18 cellular contexts compared by ENCODE assay signal in the genomic region with DNA sequence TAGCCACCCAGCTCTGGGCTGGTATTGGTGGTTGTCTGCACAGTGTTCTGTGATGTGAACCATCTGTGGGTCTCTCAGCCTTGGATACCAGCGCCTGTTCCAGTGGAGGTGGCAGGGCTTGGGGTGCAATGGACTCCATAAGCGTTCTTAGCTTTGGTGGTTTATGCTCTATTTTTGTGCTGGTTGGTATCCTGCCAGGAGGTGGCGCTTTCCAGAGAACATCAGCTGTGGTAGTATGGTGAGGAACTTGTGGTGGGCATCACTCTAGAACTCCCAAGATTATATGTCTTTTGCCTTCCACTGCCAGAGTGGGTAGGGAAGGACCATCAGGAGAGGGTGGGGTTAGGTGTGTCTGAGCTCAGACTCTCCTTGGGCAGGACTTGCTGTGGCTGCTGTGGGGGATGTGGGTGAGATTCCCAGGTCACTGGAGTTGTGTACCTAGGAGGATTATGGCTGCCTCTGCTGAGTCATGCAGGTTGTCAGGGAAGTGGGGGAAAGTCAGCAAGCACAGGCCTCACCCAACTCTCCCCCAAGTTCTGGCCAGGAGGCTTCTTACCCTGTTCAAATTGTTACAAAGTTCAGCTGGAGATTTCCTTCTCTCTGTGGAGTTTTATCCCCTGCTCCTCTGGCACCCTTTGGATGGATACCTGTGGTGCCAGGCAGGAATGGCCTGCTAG. TPM values are rescaled to one million over a fixed set of nuclear protein-coding genes. Genes with fewer than 3 reads are reported as not detected.
DNase-seq lines count a peak whose midpoint lies in the region; ATAC-seq and TF ChIP-seq lines count a peak whose summit lies in the region.
"Had no signal": no experiment of that assay in that cellular context is flagged by ENCODE, and none has a peak within 500 bp of the region (broad histone marks: within the 10 kb centered on the region; RNA-seq: fewer than 3 reads in every experiment).

No MANE protein-coding gene starts in this region.

- H3K9me3 ChIP-seq in Panc1 (ENCODE audit: control insufficient read depth, insufficient read depth, low read depth, low read length) (no peaks in the 10 kb centered on the region), iPS DF 6.9 (ENCODE audit: control insufficient read depth, insufficient read depth, low read length) (no peaks in the 10 kb centered on the region)
- H3K9me3 ChIP-seq: neutrophil, suprapubic skin had no signal

- CTCF ChIA-PET in Panc1 (lab: Charles Lee), result no interaction called here

- no TSS peak for BruUV-seq in Panc1 (replicated peaks; lab: Mats Ljungman, UMichigan)

- POLR2A ChIA-PET in Panc1 (lab: Charles Lee), result no interaction called here

- H3K36me3 ChIP-seq in Panc1 (ENCODE audit: control insufficient read depth, insufficient read depth, low read length), result no peaks in the 10 kb centered on the region
- H3K36me3 ChIP-seq in iPS DF 6.9 (ENCODE audit: control insufficient read depth, insufficient read depth, low read length), result no peaks in the 10 kb centered on the region
- H3K36me3 ChIP-seq: esophagus muscularis mucosa, neutrophil, suprapubic skin had no signal

- in situ Hi-C loops in GM13976 (cut with MboI; ENCODE audit: low sequenced_read_pairs, unreplicated experiment), result no loop called here
- in situ Hi-C loops in Panc1 (cut with HindIII; ENCODE audit: low pct_unique_long_range_greater_than_20kb, low sequenced_read_pairs), result no loop called here

- intact Hi-C loops in Panc1 (cut with micrococcal nuclease; ENCODE audit: unreplicated experiment), result no loop called here

- no peak overlapping the region for H3K4me3 ChIP-seq in Panc1 (ENCODE audit: low read depth in 2 of 2, low read length in 2 of 2)
- no peak overlapping the region for H3K4me3 ChIP-seq in iPS DF 6.9 (ENCODE audit: low read length)
- H3K4me3 ChIP-seq: esophagus muscularis mucosa, lung, suprapubic skin had no signal

- no peaks in the 10 kb centered on the region for H3K27me3 ChIP-seq in Panc1 (ENCODE audit: control insufficient read depth, insufficient read depth, low read length)
- no peaks in the 10 kb centered on the region for H3K27me3 ChIP-seq in iPS DF 6.9 (ENCODE audit: control insufficient read depth, insufficient read depth, low read length)
- H3K27me3 ChIP-seq: neutrophil, suprapubic skin had no signal

- WGBS in iPS DF 6.9 (ENCODE audit: insufficient coverage, insufficient read length), result no CpG with 5 or more reads among the region's 3 CpGs

- TF ChIP-seq CTCF in GM13976 (IDR thresholded peaks at IDR 0.05; ENCODE audit: borderline replicate concordance, control extremely low read depth, extremely low read depth, insufficient read depth, missing control alignments) (peak; percentile 17), Panc1 (IDR thresholded peaks at IDR 0.05) (peak; percentile 42)

- DNase-seq in DMS 273 (lab: John Stamatoyannopoulos, UW; ENCODE audit: unreplicated experiment) (peak; percentile 1), DMS 273 treated with DMSO at 0.1 percent for 48 hours (lab: John Stamatoyannopoulos, UW) (no peak), GM13976 (ENCODE audit: low spot score) (no peak), Panc1 (ENCODE audit: low read depth, low spot score) (no peak), iPS DF 6.9 (ENCODE audit: low read depth, low spot score) (peak; percentile 9)
- DNase-seq: activated naive CD8-positive, alpha-beta T cell treated with anti-CD3 and anti-CD28 coated beads, Interleukin-2, amount 10 ng/mL, durations not matched to agents 7 days and 5 days; NCI-H146; NCI-H69; SHP77 had no signal

- H3K4me1 ChIP-seq in Panc1 (ENCODE audit: control insufficient read depth, insufficient read depth, low read length) (no peaks in the 10 kb centered on the region), iPS DF 6.9 (ENCODE audit: control insufficient read depth, insufficient read depth, low read length) (no peaks in the 10 kb centered on the region)
- H3K4me1 ChIP-seq: esophagus muscularis mucosa, suprapubic skin had no signal

- ATAC-seq in Panc1 (no peak), esophagus mucosa (no peak), GM19328 (IDR thresholded peaks at IDR 0.05; ENCODE audit: unreplicated experiment) (no peak), HG03139 (IDR thresholded peaks at IDR 0.05; ENCODE audit: unreplicated experiment) (no peak)

- H3K27ac ChIP-seq in Panc1 (ENCODE audit: low read length) (no peak overlapping the region), iPS DF 6.9 (ENCODE audit: low read length) (no peak overlapping the region)
- H3K27ac ChIP-seq: esophagus muscularis mucosa, neutrophil, suprapubic skin, VCaP had no signal

RNA-seq across cellular contexts. Expression of a gene that starts 47.2 kb away (rescaled TPM):
- total RNA-seq in Panc1 (2021; ENCODE audit: unreplicated experiment) (not detected), esophagus mucosa (not detected)
- not detected for polyA plus RNA-seq in Panc1 (2012; ENCODE audit: insufficient read length)
- total RNA-seq: A172; activated naive CD8-positive, alpha-beta T cell treated with anti-CD3 and anti-CD28 coated beads, Interleukin-2, amount 10 ng/mL, durations not matched to agents 7 days and 5 days; lung had no signal
- polyA plus RNA-seq: lung had no signal

Comparison
In these comparisons a context has a peak if more than half of its experiments do, and no peak if none do; other contexts are left out.
1. DNase-seq: peak in DMS 273 (single experiment) and iPS DF 6.9 (single experiment); none in DMS 273 treated with DMSO at 0.1 percent for 48 hours (single experiment), GM13976 (single experiment) and Panc1 (single experiment).